8 cellular contexts compared by ENCODE assay signal in genomic region chr15:64703632-64703959, GRCh38.
DNase-seq lines count a peak whose midpoint lies in the region; TF ChIP-seq lines count a peak whose summit lies in the region.

No MANE protein-coding gene starts in this region.

- H3K27ac ChIP-seq in SJCRH30 (peak overlapping the region; percentile 73), fibroblast of lung (ENCODE audit: insufficient read depth, low read length) (peak overlapping the region; percentile 70)

- H3K4me2 ChIP-seq in fibroblast of lung (ENCODE audit: extremely low read depth, insufficient read depth, low read length): peak overlapping the region; percentile 96

- H3K9me3 ChIP-seq in SJCRH30 (replicated peaks): no peaks in the 10 kb centered on the region
- no peaks in the 10 kb centered on the region for H3K9me3 ChIP-seq in fibroblast of lung (ENCODE audit: control insufficient read depth, insufficient read depth, low read depth, low read length)

- H3K36me3 ChIP-seq in SJCRH30: 0 out of 2 replicates have a peak, but pooled peaks cover 4% of the 10 kb centered on the region
- H3K36me3 ChIP-seq in fibroblast of lung (ENCODE audit: control insufficient read depth, insufficient read depth, low read length): no peaks in the 10 kb centered on the region

- peaks cover 41% of the 10 kb centered on the region for H3K79me2 ChIP-seq in fibroblast of lung (ENCODE audit: control insufficient read depth, insufficient read depth, low read length)

- H4K20me1 ChIP-seq in fibroblast of lung (ENCODE audit: control insufficient read depth, extremely low read depth, insufficient read depth, low read length): peaks cover 3% of the 10 kb centered on the region

- DNase-seq in NCI-H1092 treated with DMSO at 0.1 percent for 48 hours (lab: John Stamatoyannopoulos, UW): peak; percentile 46
- no peak for DNase-seq in NCI-H1092 (lab: John Stamatoyannopoulos, UW)
- no peak for DNase-seq in SJCRH30
- no peak for DNase-seq in fibroblast of lung (ENCODE audit: low read depth in 2 of 2)
- peak; percentile 11 for DNase-seq in renal cortical epithelial cell (ENCODE audit: low read depth)
- no peak for DNase-seq in activated effector memory CD4-positive, alpha-beta T cell treated with Interleukin-2 at 50 U/mL for 16 hours
- no peak for DNase-seq in KG1 (lab: John Stamatoyannopoulos, UW)
- no peak for DNase-seq in central memory CD4-positive, alpha-beta T cell

- H3K4me3 ChIP-seq in SJCRH30: peak overlapping the region; percentile 84
- peak overlapping the region; percentile 59 to 94 (median 80) for H3K4me3 ChIP-seq in fibroblast of lung (replicated peaks in 1 of 4; ENCODE audit: control extremely low read depth in 1 of 4, insufficient read depth in 1 of 4, low read depth in 3 of 4, low read length in 4 of 4)

- H3K4me1 ChIP-seq in SJCRH30 (peaks cover 28% of the 10 kb centered on the region), fibroblast of lung (ENCODE audit: control insufficient read depth, extremely low read depth, insufficient read depth, low read length) (peaks cover 21% of the 10 kb centered on the region)

- no peak for TF ChIP-seq CTCF in fibroblast of lung (conservative IDR thresholded peaks at IDR 0.05 in 1 of 2, IDR thresholded peaks at IDR 0.05 in 1 of 2; ENCODE audit: low read depth in 1 of 2, low read length in 2 of 2)

- H3K27me3 ChIP-seq in SJCRH30 (no peaks in the 10 kb centered on the region), fibroblast of lung (ENCODE audit: control insufficient read depth, insufficient read depth, low read length) (no peaks in the 10 kb centered on the region)

- no peak overlapping the region for H3K9ac ChIP-seq in fibroblast of lung (ENCODE audit: insufficient read depth, low read length)

- H2AFZ ChIP-seq in fibroblast of lung (ENCODE audit: low read length): peak overlapping the region; percentile 84

Comparison
In these comparisons a context has a peak if more than half of its experiments do, and no peak if none do; other contexts are left out.
1. DNase-seq: peak in NCI-H1092 treated with DMSO at 0.1 percent for 48 hours (single experiment) and renal cortical epithelial cell (single experiment); none in NCI-H1092 (single experiment), SJCRH30 (0 of 2), fibroblast of lung (0 of 2), activated effector memory CD4-positive, alpha-beta T cell treated with Interleukin-2 at 50 U/mL for 16 hours (single experiment), KG1 (single experiment) and central memory CD4-positive, alpha-beta T cell (single experiment).